ENCODE assay signal across 9 cellular contexts in genomic region chr5:69416180-69416579, GRCh38. TPM values are rescaled to one million over a fixed set of nuclear protein-coding genes. Genes with fewer than 3 reads are reported as not detected.
DNase-seq lines count a peak whose midpoint lies in the region; ATAC-seq, FAIRE-seq and TF ChIP-seq lines count a peak whose summit lies in the region.
"Had no signal": no experiment of that assay in that cellular context is flagged by ENCODE, and none has a peak within 500 bp of the region (broad histone marks: within the 10 kb centered on the region; RNA-seq: fewer than 3 reads in every experiment).

No MANE protein-coding gene starts in this region.

- H3K4me1 Mint-ChIP-seq in astrocyte (ENCODE audit: low read depth, unreplicated experiment) (no peaks in the 10 kb centered on the region), naive B cell (peaks cover 0 to 9% (median 0%) of the 10 kb centered on the region in 3 donors)

- H3K27me3 ChIP-seq in HUES6 (ENCODE audit: control insufficient read depth, insufficient read depth, low read length): peaks cover 4% of the 10 kb centered on the region; the same call in 1 of the 2 replicates
- no peaks in the 10 kb centered on the region for H3K27me3 ChIP-seq in astrocyte (ENCODE audit: insufficient read depth, low read length)

- TF ChIP-seq CTCF in astrocyte (IDR thresholded peaks at IDR 0.05; ENCODE audit: insufficient read depth, low read depth, low read length): no peak

- H3K36me3 ChIP-seq in HUES6 (ENCODE audit: control insufficient read depth, insufficient read depth, low read length): peaks cover 34% of the 10 kb centered on the region
- peaks cover 2% of the 10 kb centered on the region for H3K36me3 ChIP-seq in astrocyte (ENCODE audit: insufficient read depth, low read length)

- FAIRE-seq in astrocyte (lab: Jason Lieb, UNC): no peak

- H3K27me3 Mint-ChIP-seq in astrocyte (ENCODE audit: low read depth, unreplicated experiment): peaks cover 5% of the 10 kb centered on the region
- H3K27me3 Mint-ChIP-seq in naive B cell: no peaks in the 10 kb centered on the region

- H3K9ac ChIP-seq in HUES6 (ENCODE audit: low read length) (peak overlapping the region; percentile 86), astrocyte (ENCODE audit: low read length) (no peak overlapping the region)

- no peak for DNase-seq in astrocyte (ENCODE audit: low read depth)
- DNase-seq in naive B cell: no peak
- no peak for DNase-seq in stimulated activated CD4-positive, alpha-beta T cell treated with anti-CD3 and anti-CD28 coated beads, Interleukin-1b, Interleukin-23, amount 100 ng/mL, for 48 hours
- no peak for DNase-seq in NCI-H1436 treated with DMSO at 0.1 percent for 48 hours (lab: John Stamatoyannopoulos, UW)
- DNase-seq: NCI-H1048, T-helper 9 cell had no signal

- peaks cover 4% of the 10 kb centered on the region for H3K9me3 Mint-ChIP-seq in astrocyte (ENCODE audit: unreplicated experiment)
- no peaks in the 10 kb centered on the region for H3K9me3 Mint-ChIP-seq in naive B cell

- H3K4me3 ChIP-seq in HUES6 (ENCODE audit: low read depth, low read length): peak overlapping the region; percentile 77
- no peak overlapping the region for H3K4me3 ChIP-seq in astrocyte (ENCODE audit: insufficient read depth, low read depth, low read length)

- H3K27ac ChIP-seq in HUES6 (ENCODE audit: low read depth, low read length): peak overlapping the region; percentile 86; the same call in 1 of the 2 replicates
- no peak overlapping the region for H3K27ac ChIP-seq in astrocyte (ENCODE audit: low read depth, low read length)

- ATAC-seq in naive B cell (ENCODE audit: low read depth in 2 of 2) (no peak), HG02798 (IDR thresholded peaks at IDR 0.05; ENCODE audit: poor library complexity, unreplicated experiment) (no peak)

- no peak overlapping the region for H2AFZ ChIP-seq in astrocyte (ENCODE audit: low read depth, low read length)

- H4K20me1 ChIP-seq in astrocyte (ENCODE audit: insufficient read depth, low read length): no peaks in the 10 kb centered on the region

- no peak overlapping the region for H3K4me2 ChIP-seq in astrocyte (ENCODE audit: low read length)

- no peak overlapping the region for H3K27ac Mint-ChIP-seq in astrocyte (ENCODE audit: unreplicated experiment)
- H3K27ac Mint-ChIP-seq in naive B cell: peak overlapping the region in 3 of 6 donors; percentile 23 to 63 (median 34)

- H3K79me2 ChIP-seq in astrocyte (ENCODE audit: insufficient read depth, low read length): no peaks in the 10 kb centered on the region

- H3K36me3 Mint-ChIP-seq in astrocyte (ENCODE audit: low read depth, unreplicated experiment): peaks cover 13% of the 10 kb centered on the region
- H3K36me3 Mint-ChIP-seq in naive B cell: peaks cover 6 to 16% of the 10 kb centered on the region in 2 donors

- peaks cover 10% of the 10 kb centered on the region; the same call in 1 of the 2 replicates for H3K4me1 ChIP-seq in HUES6 (ENCODE audit: control insufficient read depth, insufficient read depth, low read length)
- no peaks in the 10 kb centered on the region for H3K4me1 ChIP-seq in astrocyte (ENCODE audit: insufficient read depth, low read length)

- H3K9me3 ChIP-seq in HUES6 (ENCODE audit: control insufficient read depth, insufficient read depth, low read depth, low read length): no peaks in the 10 kb centered on the region
- H3K9me3 ChIP-seq in astrocyte (ENCODE audit: insufficient read depth, low read depth, low read length): no peaks in the 10 kb centered on the region
- H3K9me3 ChIP-seq: mucosa of descending colon had no signal

- peak overlapping the region; percentile 90 for H3K4me3 Mint-ChIP-seq in astrocyte (ENCODE audit: unreplicated experiment)
- peak overlapping the region in 6 of 8 donors; percentile 61 to 82 (median 74) for H3K4me3 Mint-ChIP-seq in naive B cell

RNA-seq across cellular contexts. Expression of gene MARVELD2, which starts 1.3 kb away (rescaled TPM):
- total RNA-seq in astrocyte: 10.1 and 10.6 TPM in 2 replicates
- polyA plus RNA-seq in naive B cell (ENCODE audit: low read depth in 6 of 6): under 1 TPM in 5 of 6 donors, not detected in 1; 0.16 to 0.36 (median 0.32) TPM

RNA-seq across cellular contexts. Expression of gene RAD17, which starts 46.6 kb away (rescaled TPM):
- 24.1 and 25.7 TPM in 2 replicates for total RNA-seq in astrocyte
- 10 to 100 TPM; 23.4 to 35.3 (median 28.8) TPM for polyA plus RNA-seq in naive B cell (ENCODE audit: low read depth in 6 of 6)

RNA-seq across cellular contexts. Expression of gene AK6, which starts 46.9 kb away (rescaled TPM):
- total RNA-seq in astrocyte: 33.9 and 52.3 TPM in 2 replicates
- polyA plus RNA-seq in naive B cell (ENCODE audit: low read depth in 6 of 6): 10 to 100 TPM; 49.1 to 98.0 (median 79.9) TPM

RNA-seq across cellular contexts. Expression of gene TAF9, which starts 46.9 kb away (rescaled TPM):
- 90.5 and 92.7 TPM in 2 replicates for total RNA-seq in astrocyte
- polyA plus RNA-seq in naive B cell (ENCODE audit: low read depth in 6 of 6): 100 to 1,000 TPM in 5 of 6 donors, 10 to 100 TPM in 1; 91.6 to 165 (median 120) TPM
